ENCODE assay signal across 12 cellular contexts in genomic region chr17:82269138-82269881, GRCh38. TPM values are rescaled to one million over a fixed set of nuclear protein-coding genes. Genes with fewer than 3 reads are reported as not detected.
DNase-seq lines count a peak whose midpoint lies in the region; ATAC-seq and TF ChIP-seq lines count a peak whose summit lies in the region.
"Had no signal": no experiment of that assay in that cellular context is flagged by ENCODE, and none has a peak within 500 bp of the region (broad histone marks: within the 10 kb centered on the region; RNA-seq: fewer than 3 reads in every experiment).

No MANE protein-coding gene starts in this region.

- peaks cover 77% of the 10 kb centered on the region for H4K20me1 ChIP-seq in GM23338 (replicated peaks; ENCODE audit: insufficient read depth)

- CTCF ChIA-PET in naive thymus-derived CD4-positive, alpha-beta T cell (lab: Charles Lee), result no interaction called here

- H3K9me2 ChIP-seq in GM23338 (ENCODE audit: insufficient read depth), result no peaks in the 10 kb centered on the region

- POLR2A ChIA-PET in naive thymus-derived CD4-positive, alpha-beta T cell (lab: Charles Lee), result interaction anchor here (1.0 to 2.6 kb wide), 4 partner anchors 23 to 68 kb away, joined by 3 to 6 read pairs (median 4); no protein-coding TSS in a partner anchor

- H3K27ac ChIP-seq in 22Rv1 (peak overlapping the region; percentile 31; the same call in 1 of the 2 replicates), GM23338 (ENCODE audit: low read depth) (no peak overlapping the region)
- H3K27ac ChIP-seq in naive thymus-derived CD4-positive, alpha-beta T cell (ENCODE audit: low read depth, low read length), result peak overlapping the region; percentile 53
- H3K27ac ChIP-seq: HL-60, parathyroid adenoma had no signal

- peaks cover 72% of the 10 kb centered on the region for H3K36me3 Mint-ChIP-seq in GM23338 (ENCODE audit: low read depth)
- peaks cover 83% of the 10 kb centered on the region for H3K36me3 Mint-ChIP-seq in brain
- H3K36me3 Mint-ChIP-seq in naive thymus-derived CD4-positive, alpha-beta T cell, result peaks cover 4 to 37% (median 17%) of the 10 kb centered on the region in 5 donors

- no peaks in the 10 kb centered on the region for H3K27me3 ChIP-seq in GM23338 (ENCODE audit: insufficient read depth)
- no peaks in the 10 kb centered on the region for H3K27me3 ChIP-seq in naive thymus-derived CD4-positive, alpha-beta T cell (ENCODE audit: control insufficient read depth in 2 of 2, insufficient read depth in 2 of 2, low read length in 2 of 2)

- intact Hi-C loops in naive thymus-derived CD4-positive, alpha-beta T cell (cut with micrococcal nuclease), result no loop called here

- H3K4me2 ChIP-seq in GM23338, result no peak overlapping the region

- H3K27ac Mint-ChIP-seq in GM23338 (no peak overlapping the region), brain (peak overlapping the region; percentile 15 to 81 (median 51))
- H3K27ac Mint-ChIP-seq in naive thymus-derived CD4-positive, alpha-beta T cell, result peak overlapping the region; percentile 6 to 93 (median 82)

- ATAC-seq in GM23338, result no peak
- ATAC-seq in naive thymus-derived CD4-positive, alpha-beta T cell, result no peak
- ATAC-seq in GM21367 (IDR thresholded peaks at IDR 0.05; ENCODE audit: unreplicated experiment), result no peak

- H3K4me1 Mint-ChIP-seq in GM23338 (peaks cover 40% of the 10 kb centered on the region), brain (peaks cover 71% of the 10 kb centered on the region)
- H3K4me1 Mint-ChIP-seq in naive thymus-derived CD4-positive, alpha-beta T cell, result peaks cover 42 to 73% (median 65%) of the 10 kb centered on the region in 7 donors

- peaks cover 9% of the 10 kb centered on the region for H3K4me1 ChIP-seq in GM23338 (ENCODE audit: insufficient read depth)
- H3K4me1 ChIP-seq in naive thymus-derived CD4-positive, alpha-beta T cell (ENCODE audit: control insufficient read depth in 2 of 2, insufficient read depth in 2 of 2, low read length in 2 of 2), result peaks cover 52 to 55% of the 10 kb centered on the region in 2 donors

- H3K9me3 Mint-ChIP-seq in GM23338 (no peaks in the 10 kb centered on the region), brain (no peaks in the 10 kb centered on the region)
- no peaks in the 10 kb centered on the region for H3K9me3 Mint-ChIP-seq in naive thymus-derived CD4-positive, alpha-beta T cell

- H3K4me3 Mint-ChIP-seq in GM23338 (peak overlapping the region; percentile 29; the same call in 1 of the 3 replicates), brain (peak overlapping the region; percentile 44 to 94 (median 62))
- H3K4me3 Mint-ChIP-seq in naive thymus-derived CD4-positive, alpha-beta T cell, result peak overlapping the region; percentile 24 to 88 (median 74)

- TF ChIP-seq CTCF in 22Rv1 (IDR thresholded peaks at IDR 0.05) (no peak), GM23338 (conservative IDR thresholded peaks at IDR 0.05; ENCODE audit: low read depth in 2 of 2) (no peak), brain (conservative IDR thresholded peaks at IDR 0.05) (no peak)

- H3K79me2 ChIP-seq in GM23338 (replicated peaks; ENCODE audit: insufficient read depth), result peaks cover 83% of the 10 kb centered on the region

- H3K27me3 Mint-ChIP-seq in GM23338 (ENCODE audit: insufficient read depth, low read depth, poor library complexity) (peaks cover 4% of the 10 kb centered on the region), brain (peaks cover 4% of the 10 kb centered on the region)
- no peaks in the 10 kb centered on the region for H3K27me3 Mint-ChIP-seq in naive thymus-derived CD4-positive, alpha-beta T cell

- no peak for DNase-seq in GM23338 (ENCODE audit: low spot score)
- DNase-seq in naive thymus-derived CD4-positive, alpha-beta T cell, result no peak
- DNase-seq in NCI-H774 (lab: John Stamatoyannopoulos, UW), result no peak
- DNase-seq in SHP77 treated with DMSO at 0.1 percent for 48 hours (lab: John Stamatoyannopoulos, UW), result no peak
- no peak for DNase-seq in HUDEP-2 (lab: John Stamatoyannopoulos, UW; ENCODE audit: unreplicated experiment in 76 of 76)
- DNase-seq: cortex of kidney, NCI-H2029 treated with DMSO at 0.1 percent for 48 hours had no signal

- no peak overlapping the region for H2AFZ ChIP-seq in GM23338
- H2AFZ ChIP-seq: parathyroid adenoma had no signal

- no peak overlapping the region for H3K4me3 ChIP-seq in GM23338
- no peak overlapping the region for H3K4me3 ChIP-seq in naive thymus-derived CD4-positive, alpha-beta T cell (ENCODE audit: low read length)

- H3F3A ChIP-seq in GM23338 (replicated peaks; ENCODE audit: low read depth), result no peaks in the 10 kb centered on the region

- H3K9me3 ChIP-seq in naive thymus-derived CD4-positive, alpha-beta T cell (ENCODE audit: control insufficient read depth in 2 of 3, low read length in 3 of 3), result no peaks in the 10 kb centered on the region

- peaks cover 13% of the 10 kb centered on the region for H3K36me3 ChIP-seq in GM23338 (ENCODE audit: insufficient read depth)
- peaks cover 5 to 59% (median 27%) of the 10 kb centered on the region in 3 experiments for H3K36me3 ChIP-seq in naive thymus-derived CD4-positive, alpha-beta T cell (ENCODE audit: control insufficient read depth in 2 of 3, insufficient read depth in 3 of 3, low read length in 3 of 3)

TF ChIP-seq in GM23338, 12 proteins besides CTCF, POLR2A, EP300 and RAD21 (continues in another document):
- TF ChIP-seq ZNF114 (CRISPR knock-in tag; IDR thresholded peaks at IDR 0.05) (no peak), STAT1 (IDR thresholded peaks at IDR 0.05; ENCODE audit: unreplicated experiment) (no peak)

RNA-seq across cellular contexts. Expression of gene CSNK1D, which starts 4.2 kb away (rescaled TPM):
- 48.4 and 66.4 TPM in 2 replicates for total RNA-seq in GM23338 (2014; rRNA removed; shearing (Covaris generic))
- polyA plus RNA-seq in GM23338 (2016; fragmentation: Nextera tagmentation; extraction: Ambion mirVana) (43.5 and 55.3 TPM in 2 replicates), brain (ENCODE audit: insufficient read depth, low read depth, low replicate concordance) (62.3 TPM)
- total RNA-seq in naive thymus-derived CD4-positive, alpha-beta T cell, result 100 to 1,000 TPM; 144 to 249 (median 176) TPM
- 10 to 100 TPM; 46.1 to 81.3 TPM for polyA plus RNA-seq in naive thymus-derived CD4-positive, alpha-beta T cell

RNA-seq across cellular contexts. Expression of gene SLC16A3, which starts 40.5 kb away (rescaled TPM):
- total RNA-seq in GM23338 (2014; rRNA removed; shearing (Covaris generic)), result 10.6 and 14.4 TPM in 2 replicates
- 2.9 and 3.5 TPM in 2 replicates for polyA plus RNA-seq in GM23338 (2016; fragmentation: Nextera tagmentation; extraction: Ambion mirVana)
- polyA plus RNA-seq in brain (ENCODE audit: insufficient read depth, low read depth, low replicate concordance), result 8.7 TPM
- total RNA-seq in naive thymus-derived CD4-positive, alpha-beta T cell, result 100 to 1,000 TPM in 2 of 5 experiments, 10 to 100 TPM in 3; 14.6 to 264 (median 67.0) TPM
- polyA plus RNA-seq in naive thymus-derived CD4-positive, alpha-beta T cell, result 1 to 10 TPM; 1.4 to 1.9 TPM

RNA-seq across cellular contexts. Expression of gene CD7, which starts 48.1 kb away (rescaled TPM):
- total RNA-seq in GM23338 (2014; rRNA removed; shearing (Covaris generic)), result 0.42 and 0.58 TPM in 2 replicates
- polyA plus RNA-seq in GM23338 (2016; fragmentation: Nextera tagmentation; extraction: Ambion mirVana) (0.44 TPM in 1 of 2 replicates, not detected in the other), brain (ENCODE audit: insufficient read depth, low read depth, low replicate concordance) (0.88 TPM)
- 100 to 1,000 TPM in 3 of 5 experiments, 10 to 100 TPM in 2; 61.9 to 390 (median 165) TPM for total RNA-seq in naive thymus-derived CD4-positive, alpha-beta T cell
- polyA plus RNA-seq in naive thymus-derived CD4-positive, alpha-beta T cell, result 100 to 1,000 TPM; 169 to 183 TPM

RNA-seq across cellular contexts. Expression of gene CCDC57, which starts 56.7 kb away (rescaled TPM):
- 6.7 and 16.3 TPM in 2 replicates for total RNA-seq in GM23338 (2014; rRNA removed; shearing (Covaris generic))
- 6.4 and 7.0 TPM in 2 replicates for polyA plus RNA-seq in GM23338 (2016; fragmentation: Nextera tagmentation; extraction: Ambion mirVana)
- polyA plus RNA-seq in brain (ENCODE audit: insufficient read depth, low read depth, low replicate concordance), result 15.6 TPM
- total RNA-seq in naive thymus-derived CD4-positive, alpha-beta T cell, result 100 to 1,000 TPM in 2 of 5 experiments, 10 to 100 TPM in 3; 75.7 to 127 (median 95.0) TPM
- 10 to 100 TPM; 32.1 to 36.8 TPM for polyA plus RNA-seq in naive thymus-derived CD4-positive, alpha-beta T cell

Comparison
In these comparisons a context has a peak if more than half of its experiments do, and no peak if none do; other contexts are left out.
1. RNA of gene CD7, which starts 48.1 kb away (polyA plus RNA-seq): 169 to 183 TPM in naive thymus-derived CD4-positive, alpha-beta T cell; 0.88 TPM in brain (single experiment) and 0.44 TPM in GM23338; every median in the first group is over 10 times any median in the second.
2. Peak in every context shown above with its lines, with median percentiles within 50 percentile points of each other: H3K4me3 Mint-ChIP-seq.